Comparison of ENCODE assay signal across 21 cellular contexts in genomic region chr9:127138444-127138843, GRCh38. TPM values are rescaled to one million over a fixed set of nuclear protein-coding genes. Genes with fewer than 3 reads are reported as not detected.
"Had no signal": no experiment of that assay in that cellular context is flagged by ENCODE, and none has a peak within 500 bp of the region (broad histone marks: within the 10 kb centered on the region; RNA-seq: fewer than 3 reads in every experiment).

No MANE protein-coding gene starts in this region.

- H3K9me3 Mint-ChIP-seq: central memory CD8-positive, alpha-beta T cell; effector memory CD8-positive, alpha-beta T cell; immature natural killer cell; naive thymus-derived CD8-positive, alpha-beta T cell; neural progenitor cell; type B pancreatic cell had no signal

- DNase-seq: effector memory CD8-positive, alpha-beta T cell; esophagus squamous epithelium; foreskin fibroblast; immature natural killer cell; kidney; left cardiac atrium; left ventricle myocardium inferior; mucosa of descending colon; naive thymus-derived CD8-positive, alpha-beta T cell; occipital lobe; sigmoid colon; small intestine; stimulated activated CD4-positive, alpha-beta T cell treated with anti-CD3 and anti-CD28 coated beads, Interleukin-12 subunit alpha, Interleukin-12 subunit beta, amount 100 ng/mL, for 4 hours; stimulated activated naive CD4-positive, alpha-beta T cell treated with Interleukin-2 at 50 U/mL for 16 hours; thyroid gland had no signal

- H3K9ac ChIP-seq: neural progenitor cell, parathyroid adenoma had no signal

- H3K9me3 ChIP-seq: esophagus squamous epithelium, left ventricle myocardium inferior, mucosa of descending colon, sigmoid colon, suprapubic skin, thyroid gland had no signal

- H3K36me3 ChIP-seq: esophagus squamous epithelium, left ventricle myocardium inferior, neural progenitor cell, sigmoid colon, suprapubic skin, thyroid gland had no signal

- ATAC-seq: effector memory CD8-positive, alpha-beta T cell; left cardiac atrium; mucosa of descending colon; naive thymus-derived CD8-positive, alpha-beta T cell had no signal

- H3K36me3 Mint-ChIP-seq: neural progenitor cell, type B pancreatic cell had no signal

- H3K27ac ChIP-seq: esophagus squamous epithelium, left ventricle myocardium inferior, neural progenitor cell, parathyroid adenoma, sigmoid colon, suprapubic skin, thyroid gland had no signal

- H3K4me1 Mint-ChIP-seq: central memory CD8-positive, alpha-beta T cell; immature natural killer cell had no signal

- H3K4me3 ChIP-seq: esophagus squamous epithelium, left ventricle myocardium inferior, lung, mucosa of descending colon, neural progenitor cell, sigmoid colon, suprapubic skin, thyroid gland had no signal

- H3K27me3 Mint-ChIP-seq: central memory CD8-positive, alpha-beta T cell; effector memory CD8-positive, alpha-beta T cell; type B pancreatic cell had no signal

- H3K27me3 ChIP-seq: esophagus squamous epithelium, neural progenitor cell, sigmoid colon, suprapubic skin, thyroid gland had no signal

- H3K4me1 ChIP-seq: parathyroid adenoma had no signal

- H3K27ac Mint-ChIP-seq: effector memory CD8-positive, alpha-beta T cell; immature natural killer cell; neural progenitor cell; type B pancreatic cell had no signal

- H3K4me3 Mint-ChIP-seq: central memory CD8-positive, alpha-beta T cell; effector memory CD8-positive, alpha-beta T cell; immature natural killer cell; naive thymus-derived CD8-positive, alpha-beta T cell; neural progenitor cell; type B pancreatic cell had no signal

RNA-seq across cellular contexts. Expression of gene ANGPTL2, which starts 16.0 kb away (rescaled TPM):
- total RNA-seq: naive thymus-derived CD8-positive, alpha-beta T cell had no signal
- polyA plus RNA-seq: immature natural killer cell; naive thymus-derived CD8-positive, alpha-beta T cell had no signal
